ENCODE assay signal across 8 cellular contexts in the genomic region with DNA sequence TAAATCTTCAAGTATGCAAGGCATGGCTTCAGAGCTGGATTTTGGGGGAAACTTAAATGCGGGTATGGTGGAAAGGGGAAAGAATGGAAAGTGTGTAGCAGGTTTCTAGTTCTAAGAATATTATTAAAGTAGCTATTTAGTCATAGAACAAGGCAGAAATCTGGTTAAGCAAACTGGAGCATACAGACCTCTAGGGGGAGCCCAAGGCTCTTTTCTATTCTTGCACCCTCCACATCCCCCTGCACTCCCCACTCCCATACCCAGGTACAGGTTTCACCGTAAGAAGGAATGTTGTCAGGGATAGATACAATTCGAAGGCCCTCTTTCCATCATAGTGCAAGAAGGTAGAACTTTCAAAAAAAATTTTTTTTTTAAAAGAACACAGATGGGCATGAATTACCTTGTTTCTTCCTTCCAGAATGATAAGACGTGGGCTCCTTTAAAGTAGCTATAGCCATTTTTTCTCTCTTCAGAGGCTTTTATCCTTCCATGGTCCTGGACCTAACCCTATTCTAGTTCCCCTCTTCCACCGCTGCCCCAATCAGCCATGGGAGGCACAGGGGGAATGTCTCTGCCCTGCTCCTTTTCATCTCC. TPM values are rescaled to one million over a fixed set of nuclear protein-coding genes. Genes with fewer than 3 reads are reported as not detected.
DNase-seq lines count a peak whose midpoint lies in the region; ATAC-seq and TF ChIP-seq lines count a peak whose summit lies in the region.

No MANE protein-coding gene starts in this region.

- no peak overlapping the region for H3K4me3 Mint-ChIP-seq in naive thymus-derived CD4-positive, alpha-beta T cell

- POLR2A ChIA-PET in naive thymus-derived CD4-positive, alpha-beta T cell (lab: Charles Lee) = no interaction called here

- no peak overlapping the region for H3K27ac Mint-ChIP-seq in naive thymus-derived CD4-positive, alpha-beta T cell

- no peaks in the 10 kb centered on the region for H3K9me3 Mint-ChIP-seq in naive thymus-derived CD4-positive, alpha-beta T cell

- H3K27me3 ChIP-seq in WERI-Rb-1 (ENCODE audit: insufficient read depth, low read depth, severe bottlenecking) = no peaks in the 10 kb centered on the region
- H3K27me3 ChIP-seq in naive thymus-derived CD4-positive, alpha-beta T cell (ENCODE audit: control insufficient read depth in 2 of 2, insufficient read depth in 2 of 2, low read length in 2 of 2) = no peaks in the 10 kb centered on the region

- TF ChIP-seq CTCF in 22Rv1 (IDR thresholded peaks at IDR 0.05) = peak; percentile 94
- TF ChIP-seq CTCF in WERI-Rb-1 (IDR thresholded peaks at IDR 0.05; ENCODE audit: low read depth, low read length) = peak; percentile 71

- no peaks in the 10 kb centered on the region for H3K9me3 ChIP-seq in WERI-Rb-1 (ENCODE audit: severe bottlenecking)
- no peaks in the 10 kb centered on the region for H3K9me3 ChIP-seq in naive thymus-derived CD4-positive, alpha-beta T cell (ENCODE audit: control insufficient read depth in 2 of 3, low read length in 3 of 3)

- intact Hi-C loops in naive thymus-derived CD4-positive, alpha-beta T cell (cut with micrococcal nuclease) = loop anchor here in 1 of 2 donors (1.0 kb wide), 1 partner anchor 261 kb away; no protein-coding TSS in a partner anchor

- H3K27ac ChIP-seq in 22Rv1 = no peak overlapping the region
- H3K27ac ChIP-seq in WERI-Rb-1 = no peak overlapping the region
- no peak overlapping the region for H3K27ac ChIP-seq in naive thymus-derived CD4-positive, alpha-beta T cell (ENCODE audit: low read depth, low read length)

- ATAC-seq in HG02588 (IDR thresholded peaks at IDR 0.05; ENCODE audit: unreplicated experiment) = peak; percentile 65
- ATAC-seq in naive thymus-derived CD4-positive, alpha-beta T cell = no peak

- H3K36me3 ChIP-seq in WERI-Rb-1 = no peaks in the 10 kb centered on the region
- no peaks in the 10 kb centered on the region for H3K36me3 ChIP-seq in naive thymus-derived CD4-positive, alpha-beta T cell (ENCODE audit: control insufficient read depth in 2 of 3, insufficient read depth in 3 of 3, low read length in 3 of 3)

- H3K4me1 ChIP-seq in naive thymus-derived CD4-positive, alpha-beta T cell (ENCODE audit: control insufficient read depth in 2 of 2, insufficient read depth in 2 of 2, low read length in 2 of 2) = no peaks in the 10 kb centered on the region

- no peak overlapping the region for H3K4me3 ChIP-seq in WERI-Rb-1 (ENCODE audit: low read depth, low read length)
- no peak overlapping the region for H3K4me3 ChIP-seq in naive thymus-derived CD4-positive, alpha-beta T cell (ENCODE audit: low read length)

- CTCF ChIA-PET in naive thymus-derived CD4-positive, alpha-beta T cell (lab: Charles Lee) = interaction anchor here (0.6 kb wide), 1 partner anchor 217 kb away, joined by 3 read pairs; no protein-coding TSS in a partner anchor

- H3K36me3 Mint-ChIP-seq in naive thymus-derived CD4-positive, alpha-beta T cell = no peaks in the 10 kb centered on the region

- no peaks in the 10 kb centered on the region for H3K4me1 Mint-ChIP-seq in naive thymus-derived CD4-positive, alpha-beta T cell

- peaks cover 2 to 15% (median 8%) of the 10 kb centered on the region in 5 donors for H3K27me3 Mint-ChIP-seq in naive thymus-derived CD4-positive, alpha-beta T cell

- DNase-seq in GM04504 (ENCODE audit: low read depth) = peak; percentile 8
- peak; percentile 82 for DNase-seq in NCI-H1092 treated with DMSO at 0.1 percent for 48 hours (lab: John Stamatoyannopoulos, UW)
- peak; percentile 50 for DNase-seq in WERI-Rb-1
- DNase-seq in iPS-NIHi7 (ENCODE audit: extremely low spot score) = peak; percentile 79
- DNase-seq in activated CD8-positive, alpha-beta memory T cell treated with anti-CD3 and anti-CD28 coated beads, Interleukin-2, amount 50 U/mL, for 48 hours = no peak
- DNase-seq in naive thymus-derived CD4-positive, alpha-beta T cell = no peak

RNA-seq across cellular contexts. Expression of gene SMIM30, which starts 41.5 kb away (rescaled TPM):
- total RNA-seq in naive thymus-derived CD4-positive, alpha-beta T cell = 10 to 100 TPM in 3 of 5 experiments, 1 to 10 TPM in 2; 9.3 to 21.0 (median 20.5) TPM
- 10 to 100 TPM; 29.1 to 58.8 TPM for polyA plus RNA-seq in naive thymus-derived CD4-positive, alpha-beta T cell

Comparison
In these comparisons a context has a peak if more than half of its experiments do, and no peak if none do; other contexts are left out.
1. DNase-seq: peak in GM04504 (single experiment), NCI-H1092 treated with DMSO at 0.1 percent for 48 hours (single experiment), WERI-Rb-1 (single experiment) and iPS-NIHi7 (single experiment); none in activated CD8-positive, alpha-beta memory T cell treated with anti-CD3 and anti-CD28 coated beads, Interleukin-2, amount 50 U/mL, for 48 hours (single experiment) and naive thymus-derived CD4-positive, alpha-beta T cell (0 of 9).